7 cellular contexts compared by ENCODE assay signal in the genomic region with DNA sequence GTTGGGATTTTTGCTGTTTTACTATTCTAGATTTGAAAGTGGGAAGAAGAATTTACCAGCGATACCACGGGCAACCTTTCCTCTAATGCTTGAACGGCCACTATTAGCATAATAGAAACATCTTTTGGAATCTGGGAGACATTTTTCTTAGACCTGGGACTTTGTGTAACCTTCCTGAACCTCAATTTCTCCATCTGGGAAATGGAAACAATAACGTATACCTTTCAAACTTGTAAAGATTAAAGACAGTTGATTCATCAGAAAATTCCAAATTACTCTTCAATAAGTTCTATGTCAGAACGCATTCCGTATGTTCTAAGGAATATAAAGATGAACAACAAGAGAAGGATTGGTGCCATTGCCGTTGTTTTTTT. TPM values are rescaled to one million over a fixed set of nuclear protein-coding genes. Genes with fewer than 3 reads are reported as not detected.
DNase-seq lines count a peak whose midpoint lies in the region; ATAC-seq and TF ChIP-seq lines count a peak whose summit lies in the region.

No MANE protein-coding gene starts in this region.

- peaks cover 8% of the 10 kb centered on the region for H3K4me1 Mint-ChIP-seq in activated naive CD8-positive, alpha-beta T cell treated with anti-CD3 and anti-CD28 coated beads, Interleukin-2, amount 10 ng/mL, durations not matched to agents 7 days and 5 days
- peaks cover 15 to 16% of the 10 kb centered on the region in 2 donors for H3K4me1 Mint-ChIP-seq in immature natural killer cell
- peaks cover 6 to 8% of the 10 kb centered on the region in 2 donors for H3K4me1 Mint-ChIP-seq in stimulated activated naive B cell treated with anti-CD40 and anti-IgM and Interleukin-4, amounts not matched to agents 10 μg/mL and 1 μg/mL and 100 μg/mL, for 72 hours

- peak overlapping the region; percentile 74 for H3K27ac ChIP-seq in HL-60 (replicated peaks)

- H3K27me3 Mint-ChIP-seq in activated naive CD8-positive, alpha-beta T cell treated with anti-CD3 and anti-CD28 coated beads, Interleukin-2, amount 10 ng/mL, durations not matched to agents 7 days and 5 days = peaks cover 3% of the 10 kb centered on the region
- H3K27me3 Mint-ChIP-seq in immature natural killer cell (ENCODE audit: low read depth in 3 of 3) = peaks cover 0 to 5% (median 3%) of the 10 kb centered on the region in 3 donors
- H3K27me3 Mint-ChIP-seq in stimulated activated naive B cell treated with anti-CD40 and anti-IgM and Interleukin-4, amounts not matched to agents 10 μg/mL and 1 μg/mL and 100 μg/mL, for 72 hours = no peaks in the 10 kb centered on the region

- peak overlapping the region; percentile 90 for H3K4me3 Mint-ChIP-seq in activated naive CD8-positive, alpha-beta T cell treated with anti-CD3 and anti-CD28 coated beads, Interleukin-2, amount 10 ng/mL, durations not matched to agents 7 days and 5 days
- peak overlapping the region; percentile 88 to 93 (median 90) for H3K4me3 Mint-ChIP-seq in immature natural killer cell
- H3K4me3 Mint-ChIP-seq in stimulated activated naive B cell treated with anti-CD40 and anti-IgM and Interleukin-4, amounts not matched to agents 10 μg/mL and 1 μg/mL and 100 μg/mL, for 72 hours = peak overlapping the region; percentile 90 to 96

- H3K36me3 Mint-ChIP-seq in activated naive CD8-positive, alpha-beta T cell treated with anti-CD3 and anti-CD28 coated beads, Interleukin-2, amount 10 ng/mL, durations not matched to agents 7 days and 5 days = peaks cover 3% of the 10 kb centered on the region
- peaks cover 0 to 3% (median 0%) of the 10 kb centered on the region in 3 donors for H3K36me3 Mint-ChIP-seq in immature natural killer cell
- no peaks in the 10 kb centered on the region for H3K36me3 Mint-ChIP-seq in stimulated activated naive B cell treated with anti-CD40 and anti-IgM and Interleukin-4, amounts not matched to agents 10 μg/mL and 1 μg/mL and 100 μg/mL, for 72 hours

- POLR2A ChIA-PET in activated naive CD8-positive, alpha-beta T cell treated with anti-CD3 and anti-CD28 coated beads, Interleukin-2, amount 10 ng/mL, durations not matched to agents 7 days and 5 days (lab: Charles Lee) = interaction anchor here (1.3 kb wide), 1 partner anchor 765 kb away, joined by 4 read pairs; a partner anchor contains a TSS

- H3K9me3 Mint-ChIP-seq in activated naive CD8-positive, alpha-beta T cell treated with anti-CD3 and anti-CD28 coated beads, Interleukin-2, amount 10 ng/mL, durations not matched to agents 7 days and 5 days = peaks cover 1% of the 10 kb centered on the region
- H3K9me3 Mint-ChIP-seq in immature natural killer cell = no peaks in the 10 kb centered on the region
- no peaks in the 10 kb centered on the region for H3K9me3 Mint-ChIP-seq in stimulated activated naive B cell treated with anti-CD40 and anti-IgM and Interleukin-4, amounts not matched to agents 10 μg/mL and 1 μg/mL and 100 μg/mL, for 72 hours

- no peak for TF ChIP-seq CTCF in HL-60 (IDR thresholded peaks at IDR 0.05; ENCODE audit: insufficient read depth, low read length)

- H3K27ac Mint-ChIP-seq in activated naive CD8-positive, alpha-beta T cell treated with anti-CD3 and anti-CD28 coated beads, Interleukin-2, amount 10 ng/mL, durations not matched to agents 7 days and 5 days = peak overlapping the region; percentile 88
- peak overlapping the region; percentile 80 to 93 (median 91) for H3K27ac Mint-ChIP-seq in immature natural killer cell
- peak overlapping the region; percentile 98 for H3K27ac Mint-ChIP-seq in stimulated activated naive B cell treated with anti-CD40 and anti-IgM and Interleukin-4, amounts not matched to agents 10 μg/mL and 1 μg/mL and 100 μg/mL, for 72 hours

- H3K4me3 ChIP-seq in HL-60 (replicated peaks; ENCODE audit: insufficient read depth, low read length) = peak overlapping the region; percentile 53

- DNase-seq in HL-60 (ENCODE audit: low read depth in 1 of 2, low spot score in 1 of 2) = no peak
- DNase-seq in activated naive CD8-positive, alpha-beta T cell treated with anti-CD3 and anti-CD28 coated beads, Interleukin-2, amount 10 ng/mL, durations not matched to agents 7 days and 5 days = no peak
- no peak for DNase-seq in immature natural killer cell
- DNase-seq in stimulated activated naive B cell treated with anti-CD40 and anti-IgM and Interleukin-4, amounts not matched to agents 10 μg/mL and 1 μg/mL and 100 μg/mL, for 72 hours = no peak
- DNase-seq in SIG-M5 (lab: John Stamatoyannopoulos, UW) = no peak
- no peak for DNase-seq in inferior parietal cortex (ENCODE audit: extremely low spot score)
- DNase-seq in activated CD8-positive, alpha-beta memory T cell treated with anti-CD3 and anti-CD28 coated beads, Interleukin-2, amount 50 U/mL, for 48 hours = no peak

- no peak for ATAC-seq in activated naive CD8-positive, alpha-beta T cell treated with anti-CD3 and anti-CD28 coated beads, Interleukin-2, amount 10 ng/mL, durations not matched to agents 7 days and 5 days (ENCODE audit: low read depth)
- no peak for ATAC-seq in stimulated activated naive B cell treated with anti-CD40 and anti-IgM and Interleukin-4, amounts not matched to agents 10 μg/mL and 1 μg/mL and 100 μg/mL, for 72 hours (replicated peaks)

- no peaks in the 10 kb centered on the region for H3K27me3 ChIP-seq in HL-60 (ENCODE audit: insufficient read depth, poor library complexity, severe bottlenecking)

RNA-seq across cellular contexts. Expression of a gene that starts 0.5 kb away (rescaled TPM):
- 1 to 10 TPM; 3.5 to 5.2 TPM for total RNA-seq in activated naive CD8-positive, alpha-beta T cell treated with anti-CD3 and anti-CD28 coated beads, Interleukin-2, amount 10 ng/mL, durations not matched to agents 7 days and 5 days
- polyA plus RNA-seq in immature natural killer cell = 1 to 10 TPM; 4.8 to 7.0 (median 6.4) TPM

RNA-seq across cellular contexts. Expression of a gene that starts 3.0 kb away (rescaled TPM):
- under 1 TPM in 1 of 2 experiments, not detected in 1; 0.17 TPM for total RNA-seq in activated naive CD8-positive, alpha-beta T cell treated with anti-CD3 and anti-CD28 coated beads, Interleukin-2, amount 10 ng/mL, durations not matched to agents 7 days and 5 days
- polyA plus RNA-seq in immature natural killer cell = under 1 TPM in 2 of 3 donors, not detected in 1; 0.16 to 0.29 TPM
